In the genomic region with DNA sequence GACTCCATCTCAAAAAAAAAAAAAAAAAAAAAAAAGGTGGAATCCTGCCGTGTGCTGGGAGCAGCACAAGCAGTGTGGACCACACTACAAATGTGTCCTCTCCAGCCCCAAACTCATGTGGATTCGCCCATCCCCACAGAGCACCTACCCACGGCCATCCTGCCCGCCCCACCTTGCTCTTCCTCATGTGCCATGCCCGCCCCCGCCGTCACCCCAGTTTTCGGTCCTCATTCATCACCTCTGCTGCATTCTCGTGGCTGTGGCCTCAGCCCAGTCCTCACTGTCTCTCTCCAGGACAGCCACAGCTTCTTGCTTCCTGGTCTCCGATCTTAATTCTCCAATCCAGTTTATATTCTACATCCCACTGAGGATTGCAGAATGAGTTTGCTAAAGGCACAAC, we compare ENCODE assay signal across 19 cellular contexts.
DNase-seq lines count a peak whose midpoint lies in the region; ATAC-seq and TF ChIP-seq lines count a peak whose summit lies in the region.
"Had no signal": no experiment of that assay in that cellular context is flagged by ENCODE, and none has a peak within 500 bp of the region (broad histone marks: within the 10 kb centered on the region; RNA-seq: fewer than 3 reads in every experiment).

No MANE protein-coding gene starts in this region.

- peak; percentile 4 for DNase-seq in activated CD4-positive, alpha-beta T cell treated with anti-CD3 and anti-CD28 coated beads for 1 hour
- no peak for DNase-seq in activated CD4-positive, alpha-beta T cell treated with anti-CD3 and anti-CD28 coated beads, Interleukin-2, amount 50 U/mL, for 4 hours
- DNase-seq in CD8-positive, alpha-beta T cell, result no peak
- DNase-seq in natural killer cell, result no peak
- no peak for DNase-seq in A172 (ENCODE audit: low spot score)
- no peak for DNase-seq in SHP77 (lab: John Stamatoyannopoulos, UW)
- DNase-seq: COR-L47; erythroblast; left ventricle myocardium inferior; NCI-H2107; SJCRH30; small intestine; stimulated activated CD4-positive, alpha-beta T cell treated with anti-CD3 and anti-CD28 coated beads, Interleukin-4, amount 100 ng/mL, for 4 hours had no signal

- H3K9me3 Mint-ChIP-seq in CD8-positive, alpha-beta T cell, result no peaks in the 10 kb centered on the region
- H3K9me3 Mint-ChIP-seq in activated T-helper 17 cell treated with anti-CD3 and anti-CD28 coated beads, Interleukin-2, amount 50 U/mL, for 72 hours, result no peaks in the 10 kb centered on the region
- no peaks in the 10 kb centered on the region for H3K9me3 Mint-ChIP-seq in natural killer cell
- H3K9me3 Mint-ChIP-seq: GM23338 had no signal

- CTCF ChIA-PET in CD8-positive, alpha-beta T cell (lab: Charles Lee), result interaction anchor here (6.5 to 11.6 kb wide), 2 partner anchors 14 to 34 kb away, joined by 36 to 117 read pairs; no protein-coding TSS in a partner anchor

- H3K27ac Mint-ChIP-seq in CD8-positive, alpha-beta T cell, result peak overlapping the region; percentile 87
- peak overlapping the region; percentile 80 for H3K27ac Mint-ChIP-seq in activated T-helper 17 cell treated with anti-CD3 and anti-CD28 coated beads, Interleukin-2, amount 50 U/mL, for 72 hours
- H3K27ac Mint-ChIP-seq in natural killer cell, result peak overlapping the region in 1 of 2 donors; percentile 67
- H3K27ac Mint-ChIP-seq: GM23338, progenitor cell of endocrine pancreas had no signal

- POLR2A ChIA-PET in CD8-positive, alpha-beta T cell (lab: Charles Lee), result interaction anchor here (1.4 to 1.8 kb wide), 2 partner anchors 8 to 14 kb away, joined by 5 to 9 read pairs; no protein-coding TSS in a partner anchor

- no peaks in the 10 kb centered on the region for H3K27me3 ChIP-seq in CD8-positive, alpha-beta T cell (ENCODE audit: insufficient read depth, low read length)
- H3K27me3 ChIP-seq: SJCRH30 had no signal

- H3K36me3 ChIP-seq in CD8-positive, alpha-beta T cell (ENCODE audit: insufficient read depth, low read length), result no peaks in the 10 kb centered on the region
- H3K36me3 ChIP-seq: left ventricle myocardium inferior, SJCRH30 had no signal

- no peaks in the 10 kb centered on the region for H3K9me3 ChIP-seq in CD8-positive, alpha-beta T cell (ENCODE audit: low read length)
- H3K9me3 ChIP-seq: A549, left ventricle myocardium inferior, SJCRH30 had no signal

- peaks cover 87% of the 10 kb centered on the region for H3K4me1 Mint-ChIP-seq in CD8-positive, alpha-beta T cell (ENCODE audit: low read depth)
- H3K4me1 Mint-ChIP-seq in activated T-helper 17 cell treated with anti-CD3 and anti-CD28 coated beads, Interleukin-2, amount 50 U/mL, for 72 hours, result peaks cover 36% of the 10 kb centered on the region
- H3K4me1 Mint-ChIP-seq in natural killer cell, result peaks cover 37 to 45% of the 10 kb centered on the region in 2 donors

- peaks cover 94% of the 10 kb centered on the region for H3K4me1 ChIP-seq in CD8-positive, alpha-beta T cell (ENCODE audit: insufficient read depth, low read length)
- H3K4me1 ChIP-seq: A549 had no signal

- H3K4me3 ChIP-seq in CD8-positive, alpha-beta T cell (ENCODE audit: low read depth, low read length), result no peak overlapping the region
- H3K4me3 ChIP-seq: A549, GM23338, left ventricle myocardium inferior, SJCRH30 had no signal

- H3K27ac ChIP-seq in CD8-positive, alpha-beta T cell (ENCODE audit: low read depth, low read length), result no peak overlapping the region
- H3K27ac ChIP-seq: A549, HL-60, left ventricle myocardium inferior, SJCRH30 had no signal

- TF ChIP-seq CTCF in CD8-positive, alpha-beta T cell (IDR thresholded peaks at IDR 0.05), result no peak
- no peak for TF ChIP-seq CTCF in natural killer cell (IDR thresholded peaks at IDR 0.05)

- H3K27me3 Mint-ChIP-seq in CD8-positive, alpha-beta T cell (ENCODE audit: low read depth), result no peaks in the 10 kb centered on the region
- H3K27me3 Mint-ChIP-seq in activated T-helper 17 cell treated with anti-CD3 and anti-CD28 coated beads, Interleukin-2, amount 50 U/mL, for 72 hours, result no peaks in the 10 kb centered on the region
- peaks cover 31 to 38% of the 10 kb centered on the region in 2 donors for H3K27me3 Mint-ChIP-seq in natural killer cell (ENCODE audit: low read depth in 2 of 2)

- H3K4me3 Mint-ChIP-seq in CD8-positive, alpha-beta T cell, result peak overlapping the region; percentile 12
- H3K4me3 Mint-ChIP-seq in activated T-helper 17 cell treated with anti-CD3 and anti-CD28 coated beads, Interleukin-2, amount 50 U/mL, for 72 hours, result peak overlapping the region; percentile 74
- peak overlapping the region; percentile 57 for H3K4me3 Mint-ChIP-seq in natural killer cell
- H3K4me3 Mint-ChIP-seq: GM23338 had no signal

- H3K36me3 Mint-ChIP-seq in CD8-positive, alpha-beta T cell, result no peaks in the 10 kb centered on the region
- no peaks in the 10 kb centered on the region for H3K36me3 Mint-ChIP-seq in activated T-helper 17 cell treated with anti-CD3 and anti-CD28 coated beads, Interleukin-2, amount 50 U/mL, for 72 hours (ENCODE audit: low read depth)
- H3K36me3 Mint-ChIP-seq in natural killer cell, result no peaks in the 10 kb centered on the region

- no peak for ATAC-seq in CD8-positive, alpha-beta T cell
- no peak for ATAC-seq in activated T-helper 17 cell treated with anti-CD3 and anti-CD28 coated beads, Interleukin-2, amount 50 U/mL, for 72 hours (replicated peaks)
- ATAC-seq in natural killer cell (no peak), GM19455 (IDR thresholded peaks at IDR 0.05; ENCODE audit: unreplicated experiment) (no peak)
- ATAC-seq: A549, GM23338 had no signal

- intact Hi-C loops in CD8-positive, alpha-beta T cell (cut with DNase I, micrococcal nuclease), result no loop called here
- intact Hi-C loops in natural killer cell (cut with micrococcal nuclease), result no loop called here

Comparison
In these comparisons a context has a peak if more than half of its experiments do, and no peak if none do; other contexts are left out.
1. H3K4me3 Mint-ChIP-seq: peak in every context shown above with its lines; median percentile 74 in activated T-helper 17 cell treated with anti-CD3 and anti-CD28 coated beads, Interleukin-2, amount 50 U/mL, for 72 hours; 57 in natural killer cell; 12 in CD8-positive, alpha-beta T cell.